ENCODE assay signal across 8 cellular contexts in genomic region chr12:47078733-47079364, GRCh38. TPM values are rescaled to one million over a fixed set of nuclear protein-coding genes. Genes with fewer than 3 reads are reported as not detected.
A peak's percentile ranks its signal among the peaks of the same experiment; 100 is the strongest.
DNase-seq lines count a peak whose midpoint lies in the region; ATAC-seq and TF ChIP-seq lines count a peak whose summit lies in the region.

No MANE protein-coding gene starts in this region.

- H2AFZ ChIP-seq in Loucy (ENCODE audit: low read length) (peak overlapping the region; percentile 93), parathyroid adenoma (peak overlapping the region; percentile 74)

- peaks cover 9% of the 10 kb centered on the region for H3F3A ChIP-seq in Loucy (ENCODE audit: low read depth)

- H4K20me1 ChIP-seq in Loucy (ENCODE audit: insufficient read depth, low read length, poor library complexity, severe bottlenecking), result no peaks in the 10 kb centered on the region

- H3K36me3 Mint-ChIP-seq in CD14-positive monocyte, result no peaks in the 10 kb centered on the region
- peaks cover 42% of the 10 kb centered on the region for H3K36me3 Mint-ChIP-seq in activated T-cell treated with anti-CD3 and anti-CD28 coated beads, Interleukin-2, amount 50 U/mL, for 24 hours (ENCODE audit: low read depth)

- no peaks in the 10 kb centered on the region for H3K9me3 ChIP-seq in Loucy (ENCODE audit: insufficient read depth, low read depth, low read length)
- no peaks in the 10 kb centered on the region for H3K9me3 ChIP-seq in gastroesophageal sphincter
- no peaks in the 10 kb centered on the region for H3K9me3 ChIP-seq in parathyroid adenoma (ENCODE audit: control insufficient read depth, low read length)

- no peak for TF ChIP-seq EP300 in gastroesophageal sphincter (IDR thresholded peaks at IDR 0.05)

- WGBS in gastroesophageal sphincter (ENCODE audit: low coverage in 1 of 2), 2 donors, result 4 to 5% methylated on average over 7 to 11 of the region's 12 CpGs

- H3K27ac ChIP-seq in gastroesophageal sphincter (peak overlapping the region; percentile 10 to 93 (median 87)), parathyroid adenoma (peak overlapping the region; percentile 33)

- ATAC-seq in gastroesophageal sphincter, result no peak
- ATAC-seq in HG02970 (IDR thresholded peaks at IDR 0.05; ENCODE audit: low FRiP score, unreplicated experiment), result no peak
- no peak for ATAC-seq in HG02840 (IDR thresholded peaks at IDR 0.05; ENCODE audit: low FRiP score, unreplicated experiment)

- H3K4me3 ChIP-seq in Loucy (ENCODE audit: low read length, poor library complexity, severe bottlenecking), result peak overlapping the region; percentile 78
- peak overlapping the region; percentile 86 to 88 for H3K4me3 ChIP-seq in gastroesophageal sphincter
- H3K4me3 ChIP-seq in parathyroid adenoma (ENCODE audit: low read depth, low read length), result peak overlapping the region; percentile 57

- H3K27ac Mint-ChIP-seq in CD14-positive monocyte, result peak overlapping the region in 2 of 7 donors; percentile 1 to 51
- H3K27ac Mint-ChIP-seq in activated T-cell treated with anti-CD3 and anti-CD28 coated beads, Interleukin-2, amount 50 U/mL, for 24 hours, result peak overlapping the region; percentile 94

- H3K27me3 ChIP-seq in Loucy (ENCODE audit: insufficient read depth, low read length, poor library complexity, severe bottlenecking) (no peaks in the 10 kb centered on the region), gastroesophageal sphincter (no peaks in the 10 kb centered on the region), parathyroid adenoma (ENCODE audit: control insufficient read depth, insufficient read depth, low read length) (no peaks in the 10 kb centered on the region)

- H3K4me1 Mint-ChIP-seq in CD14-positive monocyte, result peaks cover 43% of the 10 kb centered on the region
- H3K4me1 Mint-ChIP-seq in activated T-cell treated with anti-CD3 and anti-CD28 coated beads, Interleukin-2, amount 50 U/mL, for 24 hours (ENCODE audit: low read depth), result peaks cover 74% of the 10 kb centered on the region

- H3K4me1 ChIP-seq in Loucy (ENCODE audit: insufficient read depth, low read length, poor library complexity, severe bottlenecking), result peaks cover 25% of the 10 kb centered on the region
- peaks cover 0 to 29% (median 0%) of the 10 kb centered on the region in 3 donors for H3K4me1 ChIP-seq in gastroesophageal sphincter
- H3K4me1 ChIP-seq in parathyroid adenoma, result peaks cover 5% of the 10 kb centered on the region

- peaks cover 0 to 2% (median 0%) of the 10 kb centered on the region in 7 donors for H3K9me3 Mint-ChIP-seq in CD14-positive monocyte
- H3K9me3 Mint-ChIP-seq in activated T-cell treated with anti-CD3 and anti-CD28 coated beads, Interleukin-2, amount 50 U/mL, for 24 hours, result no peaks in the 10 kb centered on the region

- peak overlapping the region; percentile 66 for H3K9ac ChIP-seq in Loucy (ENCODE audit: low read depth, low read length, poor library complexity, severe bottlenecking)
- H3K9ac ChIP-seq in parathyroid adenoma, result no peak overlapping the region

- intact Hi-C loops in CD14-positive monocyte (cut with micrococcal nuclease), result no loop called here

- TF ChIP-seq CTCF in CD14-positive monocyte (IDR thresholded peaks at IDR 0.05) (no peak), Loucy (conservative IDR thresholded peaks at IDR 0.05; ENCODE audit: low read length) (no peak), gastroesophageal sphincter (IDR thresholded peaks at IDR 0.05) (no peak), parathyroid adenoma (IDR thresholded peaks at IDR 0.05) (no peak)

- peak overlapping the region; percentile 87 to 95 for H3K4me3 Mint-ChIP-seq in CD14-positive monocyte
- H3K4me3 Mint-ChIP-seq in activated T-cell treated with anti-CD3 and anti-CD28 coated beads, Interleukin-2, amount 50 U/mL, for 24 hours, result peak overlapping the region; percentile 86

- H3K79me2 ChIP-seq in Loucy (ENCODE audit: insufficient read depth, low read length), result no peaks in the 10 kb centered on the region
- H3K79me2 ChIP-seq in parathyroid adenoma, result no peaks in the 10 kb centered on the region

- peaks cover 16 to 22% (median 17%) of the 10 kb centered on the region in 3 donors for H3K27me3 Mint-ChIP-seq in CD14-positive monocyte (ENCODE audit: low read depth in 3 of 3)
- no peaks in the 10 kb centered on the region for H3K27me3 Mint-ChIP-seq in activated T-cell treated with anti-CD3 and anti-CD28 coated beads, Interleukin-2, amount 50 U/mL, for 24 hours

- H3K36me3 ChIP-seq in Loucy (ENCODE audit: insufficient read depth, low read length) (no peaks in the 10 kb centered on the region), gastroesophageal sphincter (no peaks in the 10 kb centered on the region), parathyroid adenoma (ENCODE audit: control insufficient read depth, insufficient read depth, low read length) (no peaks in the 10 kb centered on the region)

- no peaks in the 10 kb centered on the region for H3K9me2 ChIP-seq in Loucy (replicated peaks; ENCODE audit: low read depth, low read length)

- peak overlapping the region; percentile 93 for H3K4me2 ChIP-seq in Loucy (ENCODE audit: low read depth, low read length, poor library complexity, severe bottlenecking)
- H3K4me2 ChIP-seq in parathyroid adenoma (ENCODE audit: low read length), result peak overlapping the region; percentile 79

- TF ChIP-seq POLR2A in gastroesophageal sphincter (IDR thresholded peaks at IDR 0.05), result no peak

- DNase-seq in CD14-positive monocyte (ENCODE audit: low spot score) (no peak), NCI-H2081 treated with DMSO at 0.1 percent for 48 hours (lab: John Stamatoyannopoulos, UW) (no peak)
- DNase-seq in activated T-cell treated with anti-CD3 and anti-CD28 coated beads, Interleukin-2, amount 50 U/mL, for 24 hours, result peak; percentile 63

RNA-seq across cellular contexts. Expression of gene PCED1B, which starts 0.6 kb away (rescaled TPM):
- under 1 TPM in 1 of 2 donors, not detected in 1; 0.10 TPM for polyA plus RNA-seq in CD14-positive monocyte
- total RNA-seq in gastroesophageal sphincter, result 1 to 10 TPM in 2 of 4 donors, under 1 TPM in 1, not detected in 1; 0.22 to 2.7 (median 1.7) TPM

RNA-seq across cellular contexts. Expression of gene AMIGO2, which starts 0.9 kb away (rescaled TPM):
- under 1 TPM; 0.14 to 0.21 TPM for polyA plus RNA-seq in CD14-positive monocyte
- total RNA-seq in gastroesophageal sphincter, result 1 to 10 TPM; 1.4 to 8.1 (median 3.6) TPM
